Comparison of ENCODE assay signal across 25 cellular contexts in the genomic region with DNA sequence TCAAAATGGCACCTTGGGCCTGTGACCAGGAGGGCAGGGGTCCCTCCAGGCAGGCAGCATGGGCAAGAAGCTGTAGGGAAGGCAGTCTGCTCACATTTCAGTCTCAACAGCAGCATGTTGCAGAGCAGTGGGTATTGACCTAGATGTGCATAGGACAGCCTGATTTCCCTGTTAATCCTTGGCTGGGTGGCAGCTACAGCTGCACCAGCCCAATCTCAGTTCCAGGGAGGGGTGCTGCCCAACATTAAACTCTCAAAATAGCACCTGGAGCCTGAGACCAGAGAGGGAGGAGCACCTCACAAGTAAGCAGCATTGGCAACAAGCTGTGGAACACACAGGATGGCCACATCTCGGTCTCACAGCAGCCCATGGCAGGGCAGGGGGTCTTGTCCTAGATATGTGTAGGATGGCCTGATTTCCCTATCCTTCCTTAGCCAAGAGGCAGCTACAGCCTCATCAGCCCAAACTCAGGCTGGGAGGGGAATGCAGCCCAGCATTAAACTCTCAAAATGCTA. TPM values are rescaled to one million over a fixed set of nuclear protein-coding genes. Genes with fewer than 3 reads are reported as not detected.
A peak's percentile ranks its signal among the peaks of the same experiment; 100 is the strongest.
DNase-seq lines count a peak whose midpoint lies in the region; ATAC-seq and TF ChIP-seq lines count a peak whose summit lies in the region.
"Had no signal": no experiment of that assay in that cellular context is flagged by ENCODE, and none has a peak within 500 bp of the region (broad histone marks: within the 10 kb centered on the region; RNA-seq: fewer than 3 reads in every experiment).

No MANE protein-coding gene starts in this region.

- H3K27me3 ChIP-seq in right lobe of liver: no peaks in the 10 kb centered on the region
- no peaks in the 10 kb centered on the region for H3K27me3 ChIP-seq in upper lobe of left lung
- H3K27me3 ChIP-seq in endodermal cell (ENCODE audit: control insufficient read depth, insufficient read depth, low read length, poor library complexity, severe bottlenecking): no peaks in the 10 kb centered on the region
- H3K27me3 ChIP-seq: MG63 had no signal

- no peak for DNase-seq in Right ventricle myocardium superior
- DNase-seq in left cardiac atrium: no peak
- no peak for DNase-seq in right lobe of liver
- DNase-seq in upper lobe of left lung: no peak
- no peak for DNase-seq in endodermal cell
- DNase-seq: ACHN; activated CD4-positive, CD25-positive, alpha-beta regulatory T cell treated with anti-CD3 and anti-CD28 coated beads, Interleukin-2, amount 50 U/mL, for 72 hours; dermis blood vessel endothelial cell; DMS 273 treated with DMSO at 0.1 percent for 48 hours; HFFc6; hypothalamus; islet precursor cell; MG63; NCI-H146; NCI-H524 treated with DMSO at 0.1 percent for 48 hours; stimulated activated CD4-positive, alpha-beta T cell treated with anti-CD3 and anti-CD28 coated beads, Interleukin-4, amount 100 ng/mL, for 4 hours had no signal

- H3K4me3 ChIP-seq in right lobe of liver (no peak overlapping the region), upper lobe of left lung (no peak overlapping the region), endodermal cell (ENCODE audit: low read length) (no peak overlapping the region)
- H3K4me3 ChIP-seq: MG63, prostate gland had no signal

- H3K36me3 ChIP-seq in right lobe of liver (peaks cover 0 to 3% (median 0%) of the 10 kb centered on the region in 4 donors), upper lobe of left lung (peaks cover 0 to 14% (median 2%) of the 10 kb centered on the region in 4 donors), endodermal cell (ENCODE audit: control insufficient read depth, insufficient read depth, low read length) (no peaks in the 10 kb centered on the region)
- H3K36me3 ChIP-seq: MG63, prostate gland had no signal

- peaks cover 52% of the 10 kb centered on the region for H3K9me3 Mint-ChIP-seq in dendritic cell treated with granulocyte-macrophage colony-stimulating factor and Interleukin-4, amounts not matched to agents 40 ng/mL and 50 ng/mL, for 4 days
- H3K9me3 Mint-ChIP-seq in endodermal cell: peaks cover 57% of the 10 kb centered on the region

- H3K9me3 ChIP-seq in right lobe of liver (no peaks in the 10 kb centered on the region), upper lobe of left lung (peaks cover 0 to 14% (median 8%) of the 10 kb centered on the region in 4 donors), endodermal cell (ENCODE audit: control insufficient read depth, low read length) (peaks cover 40% of the 10 kb centered on the region)
- H3K9me3 ChIP-seq: prostate gland had no signal

- peak; percentile 63 for ATAC-seq in Right ventricle myocardium superior (ENCODE audit: poor library complexity)
- no peak for ATAC-seq in left cardiac atrium
- ATAC-seq in right lobe of liver: no peak
- ATAC-seq in upper lobe of left lung (ENCODE audit: low FRiP score in 2 of 2): no peak
- no peak for ATAC-seq in GM18861 (IDR thresholded peaks at IDR 0.05; ENCODE audit: unreplicated experiment)
- ATAC-seq in HG03439 (IDR thresholded peaks at IDR 0.05; ENCODE audit: unreplicated experiment): no peak

- H3K4me3 Mint-ChIP-seq in dendritic cell treated with granulocyte-macrophage colony-stimulating factor and Interleukin-4, amounts not matched to agents 40 ng/mL and 50 ng/mL, for 4 days: no peak overlapping the region
- no peak overlapping the region for H3K4me3 Mint-ChIP-seq in endodermal cell
- H3K4me3 Mint-ChIP-seq: HFFc6, mesothelial cell of epicardium, neural crest cell had no signal

- no CpG with 5 or more reads among the region's 1 CpG for WGBS in right lobe of liver (ENCODE audit: insufficient coverage, low coverage, low lambda C conversion rate, missing lambda C conversion rate)
- 100% methylated on average over 1 of the region's 1 CpG; no CpG with 5 or more reads in 1 of the 2 donors for WGBS in upper lobe of left lung, 2 donors
- WGBS in endodermal cell (ENCODE audit: insufficient coverage in 1 of 2, insufficient read length in 1 of 2), 2 experiments: 78% methylated on average over 1 of the region's 1 CpG; no CpG with 5 or more reads in 1 of the 2 experiments

- TF ChIP-seq POLR2A in right lobe of liver (IDR thresholded peaks at IDR 0.05) (no peak), upper lobe of left lung (IDR thresholded peaks at IDR 0.05) (no peak)

- no peak overlapping the region for H3K9ac ChIP-seq in endodermal cell (ENCODE audit: extremely low read depth, low read length, poor library complexity, severe bottlenecking)

- TF ChIP-seq EP300 in upper lobe of left lung (IDR thresholded peaks at IDR 0.05): no peak

- intact Hi-C loops in Right ventricle myocardium superior (cut with DNase I): no loop called here
- intact Hi-C loops in left cardiac atrium (cut with DNase I): no loop called here
- intact Hi-C loops in dendritic cell treated with granulocyte-macrophage colony-stimulating factor and Interleukin-4, amounts not matched to agents 40 ng/mL and 50 ng/mL, for 4 days (cut with micrococcal nuclease): no loop called here
- intact Hi-C loops in right lobe of liver (cut with DNase I): no loop called here

- peaks cover 43% of the 10 kb centered on the region for H3K4me1 Mint-ChIP-seq in dendritic cell treated with granulocyte-macrophage colony-stimulating factor and Interleukin-4, amounts not matched to agents 40 ng/mL and 50 ng/mL, for 4 days (ENCODE audit: low read depth)
- H3K4me1 Mint-ChIP-seq in endodermal cell: peaks cover 16% of the 10 kb centered on the region

- H3K27me3 Mint-ChIP-seq in dendritic cell treated with granulocyte-macrophage colony-stimulating factor and Interleukin-4, amounts not matched to agents 40 ng/mL and 50 ng/mL, for 4 days: no peaks in the 10 kb centered on the region
- no peaks in the 10 kb centered on the region for H3K27me3 Mint-ChIP-seq in endodermal cell (ENCODE audit: insufficient read depth)

- H3K36me3 Mint-ChIP-seq in dendritic cell treated with granulocyte-macrophage colony-stimulating factor and Interleukin-4, amounts not matched to agents 40 ng/mL and 50 ng/mL, for 4 days (ENCODE audit: low read depth): peaks cover 85% of the 10 kb centered on the region
- peaks cover 65% of the 10 kb centered on the region for H3K36me3 Mint-ChIP-seq in endodermal cell (ENCODE audit: low read depth)

- peak overlapping the region in 2 of 3 donors; percentile 48 to 68 for H3K27ac ChIP-seq in right lobe of liver
- H3K27ac ChIP-seq in upper lobe of left lung: peak overlapping the region; percentile 69 to 81 (median 80)
- H3K27ac ChIP-seq in endodermal cell (ENCODE audit: low read depth, low read length): no peak overlapping the region
- H3K27ac ChIP-seq: C4-2B, prostate gland, RWPE1 had no signal

- TF ChIP-seq CTCF in right lobe of liver (IDR thresholded peaks at IDR 0.05) (no peak), upper lobe of left lung (IDR thresholded peaks at IDR 0.05) (no peak), endodermal cell (conservative IDR thresholded peaks at IDR 0.05) (no peak)

- peaks cover 0 to 60% (median 12%) of the 10 kb centered on the region in 4 donors for H3K4me1 ChIP-seq in right lobe of liver
- H3K4me1 ChIP-seq in upper lobe of left lung: peaks cover 40 to 50% (median 45%) of the 10 kb centered on the region in 4 donors
- peaks cover 4% of the 10 kb centered on the region for H3K4me1 ChIP-seq in endodermal cell (ENCODE audit: control insufficient read depth, insufficient read depth, low read length)
- H3K4me1 ChIP-seq: prostate gland had no signal

- H3K27ac Mint-ChIP-seq in dendritic cell treated with granulocyte-macrophage colony-stimulating factor and Interleukin-4, amounts not matched to agents 40 ng/mL and 50 ng/mL, for 4 days: peak overlapping the region; percentile 84
- H3K27ac Mint-ChIP-seq in endodermal cell: no peak overlapping the region
- H3K27ac Mint-ChIP-seq: HFFc6, mesothelial cell of epicardium had no signal

RNA-seq across cellular contexts. Expression of a gene that starts 10.3 kb away (rescaled TPM):
- total RNA-seq in Right ventricle myocardium superior (22.8 TPM), left cardiac atrium (10 to 100 TPM in 1 of 2 donors, 1 to 10 TPM in 1; 10.0 to 12.0 TPM), right lobe of liver (10 to 100 TPM; 31.2 to 58.9 (median 37.4) TPM), upper lobe of left lung (10 to 100 TPM; 25.2 to 59.2 (median 32.4) TPM), endodermal cell (not detected)
- not detected for polyA plus RNA-seq in endodermal cell (2013, experiment 1 of 2)
- not detected for polyA plus RNA-seq in endodermal cell (2013, experiment 2 of 2)
- total RNA-seq: G401 had no signal

RNA-seq across cellular contexts. Expression of a gene that starts 12.3 kb away (rescaled TPM):
- total RNA-seq in Right ventricle myocardium superior (28.9 TPM), left cardiac atrium (10 to 100 TPM; 25.9 to 28.8 TPM), right lobe of liver (10 to 100 TPM; 11.5 to 17.1 (median 15.0) TPM), upper lobe of left lung (100 to 1,000 TPM in 1 of 6 donors, 10 to 100 TPM in 5; 27.3 to 119 (median 40.4) TPM), endodermal cell (10 to 100 TPM; 60.6 to 67.8 TPM)
- polyA plus RNA-seq in endodermal cell (2013, experiment 1 of 2): 38.5 TPM
- polyA plus RNA-seq in endodermal cell (2013, experiment 2 of 2): 29.7 TPM

RNA-seq across cellular contexts. Expression of a gene that starts 53.1 kb away (rescaled TPM):
- total RNA-seq in Right ventricle myocardium superior (5.1 TPM), left cardiac atrium (1 to 10 TPM; 8.2 to 8.7 TPM), right lobe of liver (10 to 100 TPM in 1 of 6 experiments, 1 to 10 TPM in 5; 6.0 to 11.5 (median 8.6) TPM), upper lobe of left lung (100 to 1,000 TPM in 1 of 6 donors, 10 to 100 TPM in 5; 19.0 to 180 (median 27.5) TPM), endodermal cell (1 to 10 TPM; 8.2 to 9.6 TPM)
- 11.9 TPM for polyA plus RNA-seq in endodermal cell (2013, experiment 1 of 2)
- 14.5 TPM for polyA plus RNA-seq in endodermal cell (2013, experiment 2 of 2)

Comparison
In these comparisons a context has a peak if more than half of its experiments do, and no peak if none do; other contexts are left out.
1. RNA of a gene that starts 10.3 kb away (total RNA-seq): 31.2 to 58.9 TPM in right lobe of liver, 25.2 to 59.2 TPM in upper lobe of left lung, 22.8 TPM in Right ventricle myocardium superior (single experiment) and 10.0 to 12.0 TPM in left cardiac atrium; not detected in endodermal cell; every median in the first group is over 10 times any median in the second.